In genomic region chr22:23913306-23913660, GRCh38 we compare ENCODE assay signal across 1 cellular context.
TF ChIP-seq lines count a peak whose summit lies in the region.

No MANE protein-coding gene starts in this region.

TF ChIP-seq in H1, 55 proteins besides CTCF, POLR2A, EP300 and RAD21:
- no peak for TF ChIP-seq ATF2 (IDR thresholded peaks at IDR 0.05; ENCODE audit: low read length)
- TF ChIP-seq CHD7 (IDR thresholded peaks at IDR 0.05; ENCODE audit: insufficient replicate concordance, low read length): no peak
- TF ChIP-seq HDAC6 (IDR thresholded peaks at IDR 0.05; ENCODE audit: low read depth, low read length): no peak
- no peak for TF ChIP-seq RNF2 (IDR thresholded peaks at IDR 0.05; ENCODE audit: borderline replicate concordance, low read depth, low read length, missing control alignments, poor library complexity, severe bottlenecking)
- TF ChIP-seq USF2 (IDR thresholded peaks at IDR 0.05; ENCODE audit: low read length): no peak
- TF ChIP-seq BACH1 (IDR thresholded peaks at IDR 0.05; ENCODE audit: low read length): no peak
- no peak for TF ChIP-seq KDM1A (IDR thresholded peaks at IDR 0.05; ENCODE audit: borderline replicate concordance, low read length)
- TF ChIP-seq CBX5 (IDR thresholded peaks at IDR 0.05; ENCODE audit: low read depth, low read length): no peak
- TF ChIP-seq SUZ12 (IDR thresholded peaks at IDR 0.05; ENCODE audit: low read length): no peak
- no peak for TF ChIP-seq JUND (IDR thresholded peaks at IDR 0.05; ENCODE audit: low read length)
- no peak for TF ChIP-seq TEAD4 (IDR thresholded peaks at IDR 0.05; ENCODE audit: low read depth, low read length)
- TF ChIP-seq SIX5 (IDR thresholded peaks at IDR 0.05; ENCODE audit: low read depth, low read length): no peak
- no peak for TF ChIP-seq NANOG (IDR thresholded peaks at IDR 0.05; ENCODE audit: insufficient read depth, low read depth, low read length, poor library complexity, severe bottlenecking)
